ENCODE assay signal across 7 cellular contexts in the genomic region with DNA sequence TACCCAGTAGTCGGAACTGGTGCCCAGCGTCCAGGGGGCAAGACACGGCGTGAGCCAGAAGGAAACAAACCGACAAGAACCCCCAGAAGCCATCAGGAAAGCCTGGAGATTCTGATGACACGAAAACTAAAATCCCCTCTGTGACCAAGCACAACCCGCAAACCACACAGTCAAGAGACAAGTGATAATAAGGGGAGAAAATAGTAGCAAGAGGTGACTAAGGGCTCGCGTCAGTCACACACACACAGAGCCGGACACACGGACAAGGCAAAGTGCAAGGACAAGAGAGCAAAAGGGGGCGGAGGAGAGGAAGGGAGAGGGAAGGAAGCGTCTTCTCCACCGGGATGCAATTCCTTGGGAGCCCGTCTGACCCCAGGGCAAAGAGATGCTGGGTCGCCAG. TPM values are rescaled to one million over a fixed set of nuclear protein-coding genes. Genes with fewer than 3 reads are reported as not detected.
DNase-seq lines count a peak whose midpoint lies in the region; ATAC-seq, FAIRE-seq and TF ChIP-seq lines count a peak whose summit lies in the region.
"Not testable (repeated sequence)": the region's sequence is repeated elsewhere in the genome, so short reads cannot be mapped to it uniquely, and the experiment has no call there.

No MANE protein-coding gene starts in this region.

- H3K79me2 ChIP-seq in astrocyte (ENCODE audit: insufficient read depth, low read length) = not testable (repeated sequence)

- not testable (repeated sequence) for H4K20me1 ChIP-seq in astrocyte (ENCODE audit: insufficient read depth, low read length)

- not testable (repeated sequence) for H3K27me3 ChIP-seq in astrocyte (ENCODE audit: insufficient read depth, low read length); heart right ventricle; naive thymus-derived CD4-positive, alpha-beta T cell (ENCODE audit: control insufficient read depth in 2 of 2, insufficient read depth in 2 of 2, low read length in 2 of 2)

- WGBS in heart right ventricle, 2 donors = no CpG with 5 or more reads among the region's 16 CpGs

- not testable (repeated sequence) for H3K9me3 Mint-ChIP-seq in astrocyte (ENCODE audit: unreplicated experiment); naive thymus-derived CD4-positive, alpha-beta T cell

- FAIRE-seq in astrocyte (lab: Jason Lieb, UNC) = peak; percentile 67

- H3K4me3 Mint-ChIP-seq in astrocyte (ENCODE audit: unreplicated experiment); naive thymus-derived CD4-positive, alpha-beta T cell: not testable (repeated sequence)

- not testable (repeated sequence) for H3K4me1 Mint-ChIP-seq in astrocyte (ENCODE audit: low read depth, unreplicated experiment); naive thymus-derived CD4-positive, alpha-beta T cell

- not testable (repeated sequence) for DNase-seq in astrocyte (ENCODE audit: low read depth); heart right ventricle; naive thymus-derived CD4-positive, alpha-beta T cell

- H3K27ac ChIP-seq in astrocyte (ENCODE audit: low read depth, low read length); heart right ventricle; naive thymus-derived CD4-positive, alpha-beta T cell (ENCODE audit: low read depth, low read length): not testable (repeated sequence)

- not testable (repeated sequence) for H3K4me1 ChIP-seq in astrocyte (ENCODE audit: insufficient read depth, low read length); naive thymus-derived CD4-positive, alpha-beta T cell (ENCODE audit: control insufficient read depth in 2 of 2, insufficient read depth in 2 of 2, low read length in 2 of 2)
- H3K4me1 ChIP-seq in heart right ventricle = peaks cover 0 to 10% (median 4%) of the 10 kb centered on the region in 9 donors

- not testable (repeated sequence) for H3K9ac ChIP-seq in astrocyte (ENCODE audit: low read length)

- not testable (repeated sequence) for H3K36me3 ChIP-seq in astrocyte (ENCODE audit: insufficient read depth, low read length); heart right ventricle; naive thymus-derived CD4-positive, alpha-beta T cell (ENCODE audit: control insufficient read depth in 2 of 3, insufficient read depth in 3 of 3, low read length in 3 of 3)

- not testable (repeated sequence) for H3K27me3 Mint-ChIP-seq in astrocyte (ENCODE audit: low read depth, unreplicated experiment); naive thymus-derived CD4-positive, alpha-beta T cell

- intact Hi-C loops in heart right ventricle (cut with DNase I); naive thymus-derived CD4-positive, alpha-beta T cell (cut with micrococcal nuclease): not testable (repeated sequence)

- H2AFZ ChIP-seq in astrocyte (ENCODE audit: low read depth, low read length) = not testable (repeated sequence)

- POLR2A ChIA-PET in naive thymus-derived CD4-positive, alpha-beta T cell (lab: Charles Lee) = not testable (repeated sequence)

- ATAC-seq in GM18870 (IDR thresholded peaks at IDR 0.05; ENCODE audit: unreplicated experiment) (peak; percentile 44), GM21723 (IDR thresholded peaks at IDR 0.05; ENCODE audit: unreplicated experiment) (peak; percentile 23), HG02943 (IDR thresholded peaks at IDR 0.05; ENCODE audit: low read depth, unreplicated experiment) (peak; percentile 22), heart right ventricle (peak in 5 of 8 donors; percentile 2 to 26 (median 11))
- ATAC-seq in activated CD4-positive, CD25-positive, alpha-beta regulatory T cell treated with anti-CD3 and anti-CD28 coated beads, Interleukin-2, amount 50 U/mL, for 24 hours = peak; percentile 34
- peak; percentile 14 for ATAC-seq in naive thymus-derived CD4-positive, alpha-beta T cell

- not testable (repeated sequence) for H3K4me2 ChIP-seq in astrocyte (ENCODE audit: low read length)

- not testable (repeated sequence) for H3K4me3 ChIP-seq in astrocyte (ENCODE audit: insufficient read depth, low read depth, low read length); heart right ventricle; naive thymus-derived CD4-positive, alpha-beta T cell (ENCODE audit: low read length)

- not testable (repeated sequence) for H3K9me3 ChIP-seq in astrocyte (ENCODE audit: insufficient read depth, low read depth, low read length); heart right ventricle; naive thymus-derived CD4-positive, alpha-beta T cell (ENCODE audit: control insufficient read depth in 2 of 3, low read length in 3 of 3)

- CTCF ChIA-PET in naive thymus-derived CD4-positive, alpha-beta T cell (lab: Charles Lee) = not testable (repeated sequence)

- H3K36me3 Mint-ChIP-seq in astrocyte (ENCODE audit: low read depth, unreplicated experiment); naive thymus-derived CD4-positive, alpha-beta T cell: not testable (repeated sequence)

- not testable (repeated sequence) for H3K27ac Mint-ChIP-seq in astrocyte (ENCODE audit: unreplicated experiment); naive thymus-derived CD4-positive, alpha-beta T cell

- not testable (repeated sequence) for TF ChIP-seq CTCF in astrocyte (IDR thresholded peaks at IDR 0.05; ENCODE audit: insufficient read depth, low read depth, low read length); heart right ventricle (IDR thresholded peaks at IDR 0.05)

RNA-seq across cellular contexts. Expression of gene RPL10, which starts 9.5 kb away (rescaled TPM):
- total RNA-seq in astrocyte = 1,848 and 1,967 TPM in 2 replicates
- 1,000 to 10,000 TPM; 1,543 to 2,503 (median 1,867) TPM for total RNA-seq in heart right ventricle
- polyA plus RNA-seq in heart right ventricle = 1,000 to 10,000 TPM; 2,102 to 7,085 TPM
- total RNA-seq in naive thymus-derived CD4-positive, alpha-beta T cell = 1,000 to 10,000 TPM; 2,926 to 5,130 (median 5,063) TPM
- polyA plus RNA-seq in naive thymus-derived CD4-positive, alpha-beta T cell = 1,000 to 10,000 TPM; 6,302 to 7,439 TPM

RNA-seq across cellular contexts. Expression of gene EMD, which starts 9.6 kb away (rescaled TPM):
- total RNA-seq in astrocyte (75.6 and 75.7 TPM in 2 replicates), heart right ventricle (10 to 100 TPM; 47.8 to 74.1 (median 59.6) TPM)
- 100 to 1,000 TPM in 1 of 2 donors, 10 to 100 TPM in 1; 54.8 to 170 TPM for polyA plus RNA-seq in heart right ventricle
- 100 to 1,000 TPM in 2 of 5 experiments, 10 to 100 TPM in 3; 53.5 to 141 (median 89.9) TPM for total RNA-seq in naive thymus-derived CD4-positive, alpha-beta T cell
- polyA plus RNA-seq in naive thymus-derived CD4-positive, alpha-beta T cell = 10 to 100 TPM; 31.5 to 34.6 TPM

RNA-seq across cellular contexts. Expression of gene FLNA, which starts 14.2 kb away (rescaled TPM):
- total RNA-seq in astrocyte (2,809 and 2,978 TPM in 2 replicates), heart right ventricle (100 to 1,000 TPM; 139 to 288 (median 181) TPM)
- 100 to 1,000 TPM; 368 to 442 TPM for polyA plus RNA-seq in heart right ventricle
- total RNA-seq in naive thymus-derived CD4-positive, alpha-beta T cell = 1,000 to 10,000 TPM in 2 of 5 experiments, 100 to 1,000 TPM in 3; 440 to 1,423 (median 604) TPM
- 100 to 1,000 TPM in 1 of 2 donors, 10 to 100 TPM in 1; 96.0 to 333 TPM for polyA plus RNA-seq in naive thymus-derived CD4-positive, alpha-beta T cell

RNA-seq across cellular contexts. Expression of gene DNASE1L1, which starts 20.4 kb away (rescaled TPM):
- total RNA-seq in astrocyte (35.1 and 39.1 TPM in 2 replicates), heart right ventricle (10 to 100 TPM; 35.2 to 57.1 (median 46.9) TPM)
- polyA plus RNA-seq in heart right ventricle = 10 to 100 TPM; 27.2 to 55.0 TPM
- total RNA-seq in naive thymus-derived CD4-positive, alpha-beta T cell = 10 to 100 TPM; 18.4 to 31.1 (median 21.7) TPM
- 10 to 100 TPM; 11.1 to 19.6 TPM for polyA plus RNA-seq in naive thymus-derived CD4-positive, alpha-beta T cell

RNA-seq across cellular contexts. Expression of gene TAFAZZIN, which starts 22.7 kb away (rescaled TPM):
- total RNA-seq in astrocyte = 16.6 and 20.7 TPM in 2 replicates
- total RNA-seq in heart right ventricle = 10 to 100 TPM; 28.4 to 42.6 (median 33.7) TPM
- 100 to 1,000 TPM in 1 of 2 donors, 10 to 100 TPM in 1; 38.2 to 112 TPM for polyA plus RNA-seq in heart right ventricle
- total RNA-seq in naive thymus-derived CD4-positive, alpha-beta T cell = 100 to 1,000 TPM in 3 of 5 experiments, 10 to 100 TPM in 2; 90.9 to 130 (median 108) TPM
- polyA plus RNA-seq in naive thymus-derived CD4-positive, alpha-beta T cell = 10 to 100 TPM; 40.4 to 46.4 TPM
